18 cellular contexts compared by ENCODE assay signal in the genomic region with DNA sequence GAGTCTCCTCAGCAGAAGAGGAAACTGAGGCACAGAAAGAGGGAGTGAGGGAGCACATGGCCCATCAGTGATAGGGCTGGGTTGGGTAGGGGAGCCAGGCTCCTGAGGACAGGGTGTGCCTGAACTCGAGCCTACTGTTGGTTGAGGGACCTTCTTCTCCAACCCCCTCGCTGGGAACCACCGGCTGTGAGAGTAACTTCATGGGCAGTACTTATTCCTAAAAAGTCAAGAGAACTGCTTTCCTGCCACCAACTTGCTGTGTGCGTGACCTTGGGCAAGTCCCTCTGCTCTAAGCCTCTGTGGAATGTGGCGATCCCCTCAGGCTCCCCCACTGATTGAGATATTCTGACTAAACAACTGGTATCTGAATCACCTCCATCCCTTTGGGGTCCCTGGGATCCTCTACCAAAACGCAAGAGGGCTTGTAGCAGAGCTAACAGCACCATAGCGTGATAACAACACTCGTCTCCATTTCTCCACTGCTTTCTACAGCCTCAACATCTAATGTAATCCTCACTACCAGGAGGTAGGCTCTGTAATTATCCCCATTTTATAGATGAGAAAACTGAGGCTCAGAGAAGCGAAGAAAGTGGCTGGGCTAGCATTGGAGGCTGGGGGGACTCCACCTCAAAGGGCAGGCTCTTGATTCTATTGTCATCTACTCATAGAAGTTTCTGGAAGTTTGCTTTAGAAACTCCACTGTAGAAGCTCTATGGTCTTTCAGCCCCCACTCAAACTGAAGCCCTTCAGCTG.
"Had no signal": no experiment of that assay in that cellular context is flagged by ENCODE, and none has a peak within 500 bp of the region (broad histone marks: within the 10 kb centered on the region; RNA-seq: fewer than 3 reads in every experiment).

No MANE protein-coding gene starts in this region.

- H3K9me3 ChIP-seq: testis had no signal

- H3K27ac ChIP-seq: left lung, testis, VCaP had no signal

- H3K4me1 ChIP-seq: left lung, testis had no signal

- ATAC-seq: activated CD4-positive, CD25-positive, alpha-beta regulatory T cell treated with anti-CD3 and anti-CD28 coated beads, Interleukin-2, amount 50 U/mL, for 24 hours; activated naive CD4-positive, alpha-beta T cell treated with anti-CD3 and anti-CD28 coated beads, Interleukin-2, amount 50 U/mL, for 72 hours; left lung; natural killer cell treated with Interleukin-12 subunit alpha and Interleukin-12 subunit beta and Interleukin-15 and Interleukin-18, amount 100 ng/mL, for 72 hours; right cardiac atrium; T-cell had no signal

- H3K36me3 ChIP-seq: left lung, transverse colon had no signal

- H3K27me3 ChIP-seq: testis had no signal

- DNase-seq: activated CD4-positive, alpha-beta T cell treated with anti-CD3 and anti-CD28 coated beads for 48 hours; activated CD4-positive, alpha-beta T cell treated with anti-CD3 and anti-CD28 coated beads, Interleukin-2, amount 50 U/mL, for 48 hours; effector CD8-positive, alpha-beta T cell; kidney glomerular epithelial cell; left lung; mesendoderm; stimulated activated CD4-positive, alpha-beta T cell treated with anti-CD3 and anti-CD28 coated beads, Interleukin-2, amount 100 ng/mL, for 48 hours; stimulated activated naive CD4-positive, alpha-beta T cell treated with Interleukin-2 at 50 U/mL for 16 hours; T-cell; testis had no signal

- H3K4me3 ChIP-seq: heart left ventricle, left lung, lung, testis, transverse colon had no signal
